8 cellular contexts compared by ENCODE assay signal in the genomic region with DNA sequence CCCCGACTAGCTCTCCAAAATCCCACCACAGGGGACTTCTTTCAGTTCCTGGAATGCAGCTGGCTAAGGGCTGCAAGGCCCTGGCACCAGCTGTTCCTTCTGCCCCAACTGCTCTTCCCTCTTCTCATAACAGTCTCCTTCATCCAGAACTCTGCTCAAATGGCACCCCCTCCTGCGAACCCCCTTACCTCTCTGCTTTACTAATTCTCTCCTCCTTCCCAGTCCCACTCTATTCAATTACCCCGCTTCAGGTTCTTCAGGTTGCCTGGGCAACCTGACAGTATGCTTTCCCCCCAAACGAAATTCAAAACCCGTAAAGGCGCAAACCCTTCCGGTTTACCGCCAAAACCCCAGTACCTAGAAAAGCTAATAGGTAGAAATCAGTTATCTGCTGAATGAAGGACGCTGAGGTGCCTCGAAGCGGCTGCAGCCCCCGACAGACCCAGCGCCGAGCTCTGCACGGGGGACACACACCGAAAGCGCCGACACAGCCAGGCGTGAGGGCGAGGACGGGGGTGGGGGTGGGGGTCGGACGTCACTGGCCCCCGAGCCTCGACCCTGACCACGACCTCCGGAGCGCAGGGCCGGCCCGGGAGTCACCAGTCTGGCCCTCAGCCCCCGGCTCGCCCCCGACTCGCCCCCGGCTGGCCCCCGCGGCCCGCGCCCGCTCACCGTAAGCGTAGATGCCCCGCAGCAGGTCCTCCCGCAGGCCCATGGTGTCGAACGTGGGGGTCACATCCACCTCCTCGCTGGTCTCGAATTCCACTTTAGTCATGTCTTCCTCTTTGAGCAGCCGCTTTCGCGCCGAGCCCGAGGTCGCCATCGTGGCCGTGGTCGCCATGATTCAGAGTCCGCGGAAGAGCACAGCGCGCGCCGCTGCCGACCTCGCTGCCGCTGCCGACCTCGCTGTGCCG.
DNase-seq lines count a peak whose midpoint lies in the region; ATAC-seq and TF ChIP-seq lines count a peak whose summit lies in the region.

No MANE protein-coding gene starts in this region.

- no peak overlapping the region for H2AFZ ChIP-seq in OCI-LY1 (ENCODE audit: low read length)

- no peaks in the 10 kb centered on the region for H3K27me3 ChIP-seq in OCI-LY1 (ENCODE audit: insufficient read depth, low read length)
- no peaks in the 10 kb centered on the region for H3K27me3 ChIP-seq in layer of hippocampus (ENCODE audit: control insufficient read depth, insufficient read depth, low read length)

- H3K27ac Mint-ChIP-seq in stimulated activated naive CD8-positive, alpha-beta T cell treated with anti-CD3 and anti-CD28 coated beads, Interleukin-15, Interleukin-2, amounts not matched to agents 100 ng/mL and 50 ng/mL, for 24 hours = peak overlapping the region; percentile 93

- peak; percentile 24 for DNase-seq in AG10803 (ENCODE audit: low read depth)
- peak; percentile 24 to 29 for DNase-seq in cardiac fibroblast (ENCODE audit: low read depth in 2 of 2)
- DNase-seq in kidney tubule cell (ENCODE audit: low spot score) = no peak

- H3K9me2 ChIP-seq in OCI-LY1 (ENCODE audit: low read depth, low read length) = no peaks in the 10 kb centered on the region

- H3K4me3 ChIP-seq in AG10803 (ENCODE audit: low read length) (peak overlapping the region; percentile 95), OCI-LY1 (ENCODE audit: low read depth, low read length, poor library complexity, severe bottlenecking) (peak overlapping the region; percentile 92), cardiac fibroblast (replicated peaks in 1 of 2; ENCODE audit: low read depth in 2 of 2, low read length in 2 of 2) (peak overlapping the region; percentile 80 to 98)

- H3K36me3 Mint-ChIP-seq in stimulated activated naive CD8-positive, alpha-beta T cell treated with anti-CD3 and anti-CD28 coated beads, Interleukin-15, Interleukin-2, amounts not matched to agents 100 ng/mL and 50 ng/mL, for 24 hours (ENCODE audit: low read depth) = peaks cover 46% of the 10 kb centered on the region

- H3K27ac ChIP-seq in OCI-LY1 (ENCODE audit: low read depth, low read length, poor library complexity, severe bottlenecking) = peak overlapping the region; percentile 15
- peak overlapping the region; percentile 68 for H3K27ac ChIP-seq in layer of hippocampus (ENCODE audit: low read depth, low read length)

- peaks cover 41% of the 10 kb centered on the region for H3K4me1 Mint-ChIP-seq in stimulated activated naive CD8-positive, alpha-beta T cell treated with anti-CD3 and anti-CD28 coated beads, Interleukin-15, Interleukin-2, amounts not matched to agents 100 ng/mL and 50 ng/mL, for 24 hours (ENCODE audit: low read depth)

- no peaks in the 10 kb centered on the region for H3K9me3 Mint-ChIP-seq in stimulated activated naive CD8-positive, alpha-beta T cell treated with anti-CD3 and anti-CD28 coated beads, Interleukin-15, Interleukin-2, amounts not matched to agents 100 ng/mL and 50 ng/mL, for 24 hours

- peak overlapping the region; percentile 90 for H3K9ac ChIP-seq in OCI-LY1 (ENCODE audit: low read length)

- peaks cover 7% of the 10 kb centered on the region; the same call in 1 of the 2 replicates for H3F3A ChIP-seq in OCI-LY1 (ENCODE audit: insufficient read depth, low read length)

- H3K4me3 Mint-ChIP-seq in stimulated activated naive CD8-positive, alpha-beta T cell treated with anti-CD3 and anti-CD28 coated beads, Interleukin-15, Interleukin-2, amounts not matched to agents 100 ng/mL and 50 ng/mL, for 24 hours = peak overlapping the region; percentile 92

- peaks cover 36% of the 10 kb centered on the region for H3K4me1 ChIP-seq in OCI-LY1 (ENCODE audit: insufficient read depth, low read length, severe bottlenecking)

- H3K9me3 ChIP-seq in OCI-LY1 (ENCODE audit: low read length) = no peaks in the 10 kb centered on the region

- H3K79me2 ChIP-seq in OCI-LY1 (ENCODE audit: insufficient read depth, low read length) = peaks cover 27% of the 10 kb centered on the region

- H3K36me3 ChIP-seq in OCI-LY1 (ENCODE audit: insufficient read depth, low read length) = peaks cover 42% of the 10 kb centered on the region

- no peaks in the 10 kb centered on the region for H3K27me3 Mint-ChIP-seq in stimulated activated naive CD8-positive, alpha-beta T cell treated with anti-CD3 and anti-CD28 coated beads, Interleukin-15, Interleukin-2, amounts not matched to agents 100 ng/mL and 50 ng/mL, for 24 hours

- ATAC-seq in GM18517 (IDR thresholded peaks at IDR 0.05; ENCODE audit: unreplicated experiment) = peak; percentile 26
- peak; percentile 26 for ATAC-seq in HG03066 (IDR thresholded peaks at IDR 0.05; ENCODE audit: low read depth, unreplicated experiment)

- no peaks in the 10 kb centered on the region for H4K20me1 ChIP-seq in OCI-LY1 (ENCODE audit: insufficient read depth, low read length)

- peak overlapping the region; percentile 98 for H3K4me2 ChIP-seq in OCI-LY1 (ENCODE audit: low read length)

- TF ChIP-seq CTCF in AG10803 (conservative IDR thresholded peaks at IDR 0.05; ENCODE audit: low read length) (no peak), OCI-LY1 (IDR thresholded peaks at IDR 0.05; ENCODE audit: low read length) (0 out of 2 replicates have a peak, but pooled peaks have one; percentile 16), cardiac fibroblast (IDR thresholded peaks at IDR 0.05; ENCODE audit: low read depth, low read length) (no peak)
